ENCODE assay signal across 9 cellular contexts in the genomic region with DNA sequence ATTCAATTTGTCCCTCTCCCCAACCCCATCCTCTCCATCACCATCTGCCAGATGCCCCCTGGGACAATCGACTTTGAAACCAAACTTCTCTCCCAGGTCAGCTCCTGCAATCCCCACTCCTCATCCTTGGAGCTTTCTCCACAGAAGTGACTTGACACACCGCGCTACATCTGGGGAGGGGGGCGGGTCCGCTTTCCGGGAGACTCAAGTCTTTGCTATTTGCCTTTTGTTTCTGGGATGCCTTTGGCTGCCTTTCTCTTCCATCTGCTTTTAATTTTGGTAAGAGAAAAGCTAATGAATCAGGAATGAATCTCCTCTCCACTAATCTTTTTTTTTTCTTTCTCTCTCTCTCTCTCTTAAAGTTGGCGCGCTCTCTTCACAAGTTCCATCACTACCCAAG. TPM values are rescaled to one million over a fixed set of nuclear protein-coding genes. Genes with fewer than 3 reads are reported as not detected.
A peak's percentile ranks its signal among the peaks of the same experiment; 100 is the strongest.
DNase-seq lines count a peak whose midpoint lies in the region; ATAC-seq and TF ChIP-seq lines count a peak whose summit lies in the region.
"Had no signal": no experiment of that assay in that cellular context is flagged by ENCODE, and none has a peak within 500 bp of the region (broad histone marks: within the 10 kb centered on the region; RNA-seq: fewer than 3 reads in every experiment).

No MANE protein-coding gene starts in this region.

- peak overlapping the region; percentile 29 for H3K9ac ChIP-seq in HUES6 (ENCODE audit: low read length)

- DNase-seq in AG08396 (ENCODE audit: low spot score) (peak; percentile 76), MV-4-11 (lab: John Stamatoyannopoulos, UW) (no peak), transverse colon (no peak), SIG-M5 treated with dmso at 0.1 percent for 504 hours (lab: John Stamatoyannopoulos, UW; ENCODE audit: unreplicated experiment) (no peak)
- DNase-seq in effector memory CD8-positive, alpha-beta T cell: no peak
- no peak for DNase-seq in naive thymus-derived CD4-positive, alpha-beta T cell
- no peak for DNase-seq in stimulated activated naive CD8-positive, alpha-beta T cell treated with anti-CD3 and anti-CD28 coated beads, Interleukin-15, amount 100 ng/mL, for 72 hours

- H3K4me3 Mint-ChIP-seq in effector memory CD8-positive, alpha-beta T cell: peak overlapping the region; percentile 84 to 88
- peak overlapping the region; percentile 14 to 89 (median 64) for H3K4me3 Mint-ChIP-seq in naive thymus-derived CD4-positive, alpha-beta T cell
- H3K4me3 Mint-ChIP-seq in stimulated activated naive CD8-positive, alpha-beta T cell treated with anti-CD3 and anti-CD28 coated beads, Interleukin-15, amount 100 ng/mL, for 72 hours: peak overlapping the region in 1 of 2 donors; percentile 86

- no peak overlapping the region for H3K27ac Mint-ChIP-seq in effector memory CD8-positive, alpha-beta T cell
- no peak overlapping the region for H3K27ac Mint-ChIP-seq in naive thymus-derived CD4-positive, alpha-beta T cell
- H3K27ac Mint-ChIP-seq in stimulated activated naive CD8-positive, alpha-beta T cell treated with anti-CD3 and anti-CD28 coated beads, Interleukin-15, amount 100 ng/mL, for 72 hours: no peak overlapping the region

- 24 to 34% methylated on average over 5 to 8 of the region's 8 CpGs for WGBS in transverse colon (ENCODE audit: low coverage in 1 of 2), 2 donors

- CTCF ChIA-PET in naive thymus-derived CD4-positive, alpha-beta T cell (lab: Charles Lee): no interaction called here

- POLR2A ChIA-PET in naive thymus-derived CD4-positive, alpha-beta T cell (lab: Charles Lee): no interaction called here

- ATAC-seq in effector memory CD8-positive, alpha-beta T cell (replicated peaks): no peak
- no peak for ATAC-seq in naive thymus-derived CD4-positive, alpha-beta T cell
- ATAC-seq in stimulated activated naive CD8-positive, alpha-beta T cell treated with anti-CD3 and anti-CD28 coated beads, Interleukin-15, amount 100 ng/mL, for 72 hours: no peak

- no peak for TF ChIP-seq EP300 in transverse colon (IDR thresholded peaks at IDR 0.05; ENCODE audit: low read depth)

- peaks cover 21% of the 10 kb centered on the region for H3K4me1 ChIP-seq in HUES6 (ENCODE audit: control insufficient read depth, insufficient read depth, low read length)
- H3K4me1 ChIP-seq in naive thymus-derived CD4-positive, alpha-beta T cell (ENCODE audit: control insufficient read depth in 2 of 2, insufficient read depth in 2 of 2, low read length in 2 of 2): peaks cover 0 to 2% of the 10 kb centered on the region in 2 donors
- peaks cover 0 to 13% (median 7%) of the 10 kb centered on the region in 4 donors for H3K4me1 ChIP-seq in transverse colon

- no peaks in the 10 kb centered on the region for H3K36me3 Mint-ChIP-seq in effector memory CD8-positive, alpha-beta T cell (ENCODE audit: insufficient read depth)
- H3K36me3 Mint-ChIP-seq in naive thymus-derived CD4-positive, alpha-beta T cell: peaks cover 0 to 5% (median 0%) of the 10 kb centered on the region in 5 donors

- in situ Hi-C loops in transverse colon (cut with MboI; ENCODE audit: low pct_ligation_motif_present in 1 of 4, low pct_unique_long_range_greater_than_20kb in 1 of 4, low sequenced_read_pairs in 3 of 4): no loop called here

- H3K4me1 Mint-ChIP-seq in effector memory CD8-positive, alpha-beta T cell (ENCODE audit: low read depth in 2 of 2): peaks cover 20 to 21% of the 10 kb centered on the region in 2 donors
- peaks cover 0 to 27% (median 13%) of the 10 kb centered on the region in 7 donors for H3K4me1 Mint-ChIP-seq in naive thymus-derived CD4-positive, alpha-beta T cell
- H3K4me1 Mint-ChIP-seq in stimulated activated naive CD8-positive, alpha-beta T cell treated with anti-CD3 and anti-CD28 coated beads, Interleukin-15, amount 100 ng/mL, for 72 hours: peaks cover 28% of the 10 kb centered on the region

- no peaks in the 10 kb centered on the region for H3K9me3 Mint-ChIP-seq in effector memory CD8-positive, alpha-beta T cell
- H3K9me3 Mint-ChIP-seq in naive thymus-derived CD4-positive, alpha-beta T cell: peaks cover 0 to 7% (median 0%) of the 10 kb centered on the region in 11 donors
- no peaks in the 10 kb centered on the region for H3K9me3 Mint-ChIP-seq in stimulated activated naive CD8-positive, alpha-beta T cell treated with anti-CD3 and anti-CD28 coated beads, Interleukin-15, amount 100 ng/mL, for 72 hours

- no peaks in the 10 kb centered on the region for H3K9me3 ChIP-seq in HUES6 (ENCODE audit: control insufficient read depth, insufficient read depth, low read depth, low read length)
- no peaks in the 10 kb centered on the region for H3K9me3 ChIP-seq in naive thymus-derived CD4-positive, alpha-beta T cell (ENCODE audit: control insufficient read depth in 2 of 3, low read length in 3 of 3)
- no peaks in the 10 kb centered on the region for H3K9me3 ChIP-seq in transverse colon

- H3K4me3 ChIP-seq in HUES6 (ENCODE audit: low read depth, low read length): peak overlapping the region; percentile 72
- H3K4me3 ChIP-seq in naive thymus-derived CD4-positive, alpha-beta T cell (ENCODE audit: low read length): no peak overlapping the region
- H3K4me3 ChIP-seq in transverse colon: peak overlapping the region in 2 of 4 donors; percentile 42 to 75

- H3K27me3 ChIP-seq in HUES6 (ENCODE audit: control insufficient read depth, insufficient read depth, low read length): peaks cover 5% of the 10 kb centered on the region; the same call in 1 of the 2 replicates
- no peaks in the 10 kb centered on the region for H3K27me3 ChIP-seq in naive thymus-derived CD4-positive, alpha-beta T cell (ENCODE audit: control insufficient read depth in 2 of 2, insufficient read depth in 2 of 2, low read length in 2 of 2)
- peaks cover 52% of the 10 kb centered on the region for H3K27me3 ChIP-seq in transverse colon

- H3K36me3 ChIP-seq in HUES6 (ENCODE audit: control insufficient read depth, insufficient read depth, low read length) (peaks cover 4% of the 10 kb centered on the region), transverse colon (no peaks in the 10 kb centered on the region)
- H3K36me3 ChIP-seq in naive thymus-derived CD4-positive, alpha-beta T cell (ENCODE audit: control insufficient read depth in 2 of 3, insufficient read depth in 3 of 3, low read length in 3 of 3): no peaks in the 10 kb centered on the region

- no peak for TF ChIP-seq POLR2A in transverse colon (IDR thresholded peaks at IDR 0.05)

- H3K27ac ChIP-seq in HUES6 (ENCODE audit: low read depth, low read length): no peak overlapping the region
- no peak overlapping the region for H3K27ac ChIP-seq in naive thymus-derived CD4-positive, alpha-beta T cell (ENCODE audit: low read depth, low read length)
- peak overlapping the region in 1 of 4 donors; percentile 82 for H3K27ac ChIP-seq in transverse colon
- H3K27ac ChIP-seq: HL-60 had no signal

- intact Hi-C loops in naive thymus-derived CD4-positive, alpha-beta T cell (cut with micrococcal nuclease): no loop called here
- intact Hi-C loops in transverse colon (cut with DNase I; ENCODE audit: low total_unique reads): no loop called here

- H3K27me3 Mint-ChIP-seq in effector memory CD8-positive, alpha-beta T cell: peaks cover 63% of the 10 kb centered on the region in 2 donors
- peaks cover 58 to 71% (median 61%) of the 10 kb centered on the region in 5 donors for H3K27me3 Mint-ChIP-seq in naive thymus-derived CD4-positive, alpha-beta T cell
- H3K27me3 Mint-ChIP-seq in stimulated activated naive CD8-positive, alpha-beta T cell treated with anti-CD3 and anti-CD28 coated beads, Interleukin-15, amount 100 ng/mL, for 72 hours: peaks cover 77% of the 10 kb centered on the region

- no peak for TF ChIP-seq CTCF in transverse colon (IDR thresholded peaks at IDR 0.05)

RNA-seq across cellular contexts. Expression of a gene that starts 0.7 kb away (rescaled TPM):
- under 1 TPM in 1 of 5 experiments, not detected in 4; 0.34 TPM for total RNA-seq in naive thymus-derived CD4-positive, alpha-beta T cell
- not detected for polyA plus RNA-seq in naive thymus-derived CD4-positive, alpha-beta T cell
- total RNA-seq in transverse colon: 10 to 100 TPM; 13.4 to 23.6 (median 19.3) TPM

Comparison
In these comparisons a context has a peak if more than half of its experiments do, and no peak if none do; other contexts are left out.
1. RNA of a gene that starts 0.7 kb away (total RNA-seq): 13.4 to 23.6 TPM in transverse colon; 0.34 TPM in naive thymus-derived CD4-positive, alpha-beta T cell; every median in the first group is over 10 times any median in the second.